ENCODE assay signal across 15 cellular contexts in genomic region chr3:43372007-43372754, GRCh38.
"Had no signal": no experiment of that assay in that cellular context is flagged by ENCODE, and none has a peak within 500 bp of the region (broad histone marks: within the 10 kb centered on the region; RNA-seq: fewer than 3 reads in every experiment).

No MANE protein-coding gene starts in this region.

- H3K4me1 Mint-ChIP-seq: activated naive CD4-positive, alpha-beta T cell treated with anti-CD3 and anti-CD28 coated beads, Interleukin-2, amount 50 U/mL, for 24 hours had no signal

- H3K4me2 ChIP-seq: hepatocyte had no signal

- H3K27ac ChIP-seq: hepatocyte, left ventricle myocardium inferior, psoas muscle, SJCRH30, stomach, testis, upper lobe of left lung had no signal

- H3K4me3 ChIP-seq: hepatocyte, left ventricle myocardium inferior, psoas muscle, SJCRH30, stomach, testis, upper lobe of left lung had no signal

- H3K27me3 Mint-ChIP-seq: activated naive CD4-positive, alpha-beta T cell treated with anti-CD3 and anti-CD28 coated beads, Interleukin-2, amount 50 U/mL, for 24 hours; natural killer cell treated with Interleukin-12 subunit alpha and Interleukin-12 subunit beta and Interleukin-15 and Interleukin-18, amount 100 ng/mL, for 72 hours had no signal

- DNase-seq: activated CD4-positive, CD25-positive, alpha-beta regulatory T cell treated with anti-CD3 and anti-CD28 coated beads, Interleukin-2, amount 50 U/mL, for 72 hours; kidney; left ventricle myocardium inferior; psoas muscle; SJCRH30; small intestine; stomach; T-helper 9 cell; testis; upper lobe of left lung had no signal

- H3K27ac Mint-ChIP-seq: activated naive CD4-positive, alpha-beta T cell treated with anti-CD3 and anti-CD28 coated beads, Interleukin-2, amount 50 U/mL, for 24 hours; activated T-helper 2 cell treated with anti-CD3 and anti-CD28 coated beads, Interferon-gamma antibody, Interleukin-2, Interleukin-4, amounts not matched to agents 10 μg/mL and 5 μg/mL and 100 μg/mL, durations not matched to agents 14 hours and 24 hours and 36 hours had no signal

- H3K36me3 ChIP-seq: left ventricle myocardium inferior, SJCRH30, stomach, upper lobe of left lung had no signal

- H3K9me3 Mint-ChIP-seq: activated naive CD4-positive, alpha-beta T cell treated with anti-CD3 and anti-CD28 coated beads, Interleukin-2, amount 50 U/mL, for 24 hours; activated T-helper 2 cell treated with anti-CD3 and anti-CD28 coated beads, Interferon-gamma antibody, Interleukin-2, Interleukin-4, amounts not matched to agents 10 μg/mL and 5 μg/mL and 100 μg/mL, durations not matched to agents 14 hours and 24 hours and 36 hours; natural killer cell treated with Interleukin-12 subunit alpha and Interleukin-12 subunit beta and Interleukin-15 and Interleukin-18, amount 100 ng/mL, for 72 hours had no signal

- H2AFZ ChIP-seq: hepatocyte had no signal

- ATAC-seq: esophagus mucosa, psoas muscle had no signal

- H3K79me2 ChIP-seq: hepatocyte had no signal

- H3K27me3 ChIP-seq: hepatocyte, SJCRH30, stomach, testis, upper lobe of left lung had no signal

- H3K36me3 Mint-ChIP-seq: activated naive CD4-positive, alpha-beta T cell treated with anti-CD3 and anti-CD28 coated beads, Interleukin-2, amount 50 U/mL, for 24 hours; natural killer cell treated with Interleukin-12 subunit alpha and Interleukin-12 subunit beta and Interleukin-15 and Interleukin-18, amount 100 ng/mL, for 72 hours had no signal

- H3K4me1 ChIP-seq: left ventricle myocardium inferior, psoas muscle, SJCRH30, testis had no signal

- H3K4me3 Mint-ChIP-seq: activated naive CD4-positive, alpha-beta T cell treated with anti-CD3 and anti-CD28 coated beads, Interleukin-2, amount 50 U/mL, for 24 hours; natural killer cell treated with Interleukin-12 subunit alpha and Interleukin-12 subunit beta and Interleukin-15 and Interleukin-18, amount 100 ng/mL, for 72 hours had no signal
